Comparison of ENCODE assay signal across 1 cellular context in genomic region chr17:80416940-80417293, GRCh38.
TF ChIP-seq lines count a peak whose summit lies in the region.

No MANE protein-coding gene starts in this region.

TF ChIP-seq in WTC11, 78 proteins besides CTCF, POLR2A, EP300 and RAD21 (continued from another document):
- TF ChIP-seq JAZF1 (CRISPR knock-in tag; IDR thresholded peaks at IDR 0.05) (no peak), MLX (CRISPR knock-in tag; IDR thresholded peaks at IDR 0.05) (no peak), PRDM15 (CRISPR knock-in tag; IDR thresholded peaks at IDR 0.05) (no peak), TP53 (CRISPR knock-in tag; IDR thresholded peaks at IDR 0.05) (no peak), ZNF416 (CRISPR knock-in tag; IDR thresholded peaks at IDR 0.05) (no peak)
